Comparison of ENCODE assay signal across 13 cellular contexts in genomic region chr1:118947790-118948189, GRCh38. TPM values are rescaled to one million over a fixed set of nuclear protein-coding genes. Genes with fewer than 3 reads are reported as not detected.
DNase-seq lines count a peak whose midpoint lies in the region; ATAC-seq, FAIRE-seq and TF ChIP-seq lines count a peak whose summit lies in the region.
"Had no signal": no experiment of that assay in that cellular context is flagged by ENCODE, and none has a peak within 500 bp of the region (broad histone marks: within the 10 kb centered on the region; RNA-seq: fewer than 3 reads in every experiment).

No MANE protein-coding gene starts in this region.

- intact Hi-C loops in sciatic nerve (cut with DNase I): loop anchor here (5.0 kb wide), 1 partner anchor 115 kb away; no protein-coding TSS in a partner anchor

- ATAC-seq in sciatic nerve (no peak), GM21723 (IDR thresholded peaks at IDR 0.05; ENCODE audit: unreplicated experiment) (no peak)

- peaks cover 14% of the 10 kb centered on the region for H3K4me1 Mint-ChIP-seq in endothelial cell (ENCODE audit: unreplicated experiment)

- H3K27me3 Mint-ChIP-seq in endothelial cell (ENCODE audit: unreplicated experiment): no peaks in the 10 kb centered on the region

- FAIRE-seq in RCC 7860 (lab: Jason Lieb, UNC): peak; percentile 99
- FAIRE-seq: islet of Langerhans had no signal

- peak; percentile 86 for DNase-seq in Daoy (ENCODE audit: low read depth)
- peak; percentile 98 for DNase-seq in RCC 7860 (ENCODE audit: low spot score)
- DNase-seq in endothelial cell (ENCODE audit: low spot score): no peak
- DNase-seq in non-pigmented ciliary epithelial cell (ENCODE audit: low read depth): peak; percentile 38
- DNase-seq in hepatic stellate cell (ENCODE audit: low spot score): no peak
- DNase-seq in NCI-H1417 treated with DMSO at 0.1 percent for 48 hours (lab: John Stamatoyannopoulos, UW): no peak
- no peak for DNase-seq in sciatic nerve (ENCODE audit: low spot score)
- DNase-seq: activated effector memory CD4-positive, alpha-beta T cell treated with Interleukin-2 at 50 U/mL for 16 hours; DMS53; MV-4-11; stimulated activated CD4-positive, alpha-beta T cell treated with anti-CD3 and anti-CD28 coated beads, Interleukin-12 subunit alpha, Interleukin-12 subunit beta, amount 100 ng/mL, for 4 hours had no signal

- no peak overlapping the region for H3K27ac Mint-ChIP-seq in endothelial cell (ENCODE audit: unreplicated experiment)

- TF ChIP-seq CTCF in endothelial cell (IDR thresholded peaks at IDR 0.05; ENCODE audit: unreplicated experiment): no peak

- peak overlapping the region; percentile 16 for H3K4me3 Mint-ChIP-seq in endothelial cell (ENCODE audit: unreplicated experiment)

- no peaks in the 10 kb centered on the region for H3K9me3 Mint-ChIP-seq in endothelial cell (ENCODE audit: unreplicated experiment)

- peaks cover 22% of the 10 kb centered on the region for H3K36me3 Mint-ChIP-seq in endothelial cell (ENCODE audit: low read depth, unreplicated experiment)

RNA-seq across cellular contexts. Expression of gene TBX15, which starts 40.4 kb away (rescaled TPM):
- 5.1 and 7.4 TPM in 2 replicates for total RNA-seq in Daoy (2014; rRNA removed; shearing (Covaris generic))
- total RNA-seq in endothelial cell (ENCODE audit: unreplicated experiment): 38.0 TPM
- total RNA-seq in sciatic nerve: 12.5 TPM

Comparison
In these comparisons a context has a peak if more than half of its experiments do, and no peak if none do; other contexts are left out.
1. DNase-seq: peak in Daoy (single experiment), RCC 7860 (single experiment) and non-pigmented ciliary epithelial cell (single experiment); none in endothelial cell (single experiment), hepatic stellate cell (single experiment), NCI-H1417 treated with DMSO at 0.1 percent for 48 hours (single experiment) and sciatic nerve (single experiment).